In genomic region chr9:129142536-129142935, GRCh38 we compare ENCODE assay signal across 8 cellular contexts. TPM values are rescaled to one million over a fixed set of nuclear protein-coding genes. Genes with fewer than 3 reads are reported as not detected.
DNase-seq lines count a peak whose midpoint lies in the region; ATAC-seq and TF ChIP-seq lines count a peak whose summit lies in the region.

No MANE protein-coding gene starts in this region.

- peak overlapping the region; percentile 95 for H3K4me2 ChIP-seq in SK-N-SH

- H3K27ac ChIP-seq in SK-N-SH (ENCODE audit: low read depth in 2 of 2, low read length in 1 of 2) (peak overlapping the region; percentile 17 to 100; a peak in 3 of 4 replicates), brain microvascular endothelial cell (peak overlapping the region; percentile 100), lower lobe of right lung (peak overlapping the region; percentile 100), temporal lobe (ENCODE audit: low read depth, low read length) (peak overlapping the region; percentile 100)

- WGBS in SK-N-SH (ENCODE audit: low lambda C conversion rate): 95% methylated on average over 4 of the region's 7 CpGs

- H3K9me2 ChIP-seq in SK-N-SH: no peaks in the 10 kb centered on the region

- ATAC-seq in SK-N-SH treated with all-trans-retinoic acid at 6 μM for 48 hours: no peak
- ATAC-seq in lower lobe of right lung: no peak
- ATAC-seq in HG03520 (IDR thresholded peaks at IDR 0.05; ENCODE audit: unreplicated experiment): no peak

- no peak overlapping the region for H2AFZ ChIP-seq in SK-N-SH (ENCODE audit: low read depth)

- no peaks in the 10 kb centered on the region for H3K27me3 ChIP-seq in SK-N-SH (ENCODE audit: insufficient read depth)
- H3K27me3 ChIP-seq in brain microvascular endothelial cell (replicated peaks): no peaks in the 10 kb centered on the region
- H3K27me3 ChIP-seq in lower lobe of right lung (ENCODE audit: low read depth): no peaks in the 10 kb centered on the region

- POLR2A ChIA-PET in SK-N-SH (lab: Yijun Ruan, JAX): interaction anchor here (0.5 to 1.5 kb wide), 4 partner anchors 11 to 483 kb away, joined by 3 to 6 read pairs (median 4); partner anchors contain the start of gene NTMT1

- no peak for DNase-seq in SK-N-SH
- DNase-seq in brain microvascular endothelial cell: no peak
- no peak for DNase-seq in lower lobe of right lung
- no peak for DNase-seq in activated effector memory CD4-positive, alpha-beta T cell treated with anti-CD3 and anti-CD28 coated beads, Interleukin-2, amount 50 U/mL, for 16 hours
- DNase-seq in NOMO-1 treated with DMSO at 0.1 percent for 48 hours (lab: John Stamatoyannopoulos, UW; ENCODE audit: unreplicated experiment): no peak

- peak overlapping the region; percentile 99; the same call in 1 of the 2 replicates for H3K9ac ChIP-seq in SK-N-SH

- CTCF ChIA-PET in SK-N-SH (lab: Yijun Ruan, JAX): interaction anchor here (0.5 to 10.9 kb wide), 34 partner anchors 10 to 924 kb away, joined by 3 to 235 read pairs (median 4); partner anchors contain the start of genes C9orf50 and NTMT1

- peak overlapping the region in 1 of 2 experiments; percentile 18; a peak in 1 of 4 replicates for H3K4me3 ChIP-seq in SK-N-SH (ENCODE audit: low read depth in 2 of 2, low read length in 1 of 2)
- H3K4me3 ChIP-seq in brain microvascular endothelial cell (ENCODE audit: low read depth, low read length): no peak overlapping the region
- peak overlapping the region; percentile 15 for H3K4me3 ChIP-seq in lower lobe of right lung

- H3K79me2 ChIP-seq in SK-N-SH (ENCODE audit: insufficient read depth): peaks cover 64% of the 10 kb centered on the region

- no peaks in the 10 kb centered on the region for H4K20me1 ChIP-seq in SK-N-SH (ENCODE audit: insufficient read depth)

- H3K4me1 ChIP-seq in SK-N-SH (ENCODE audit: control insufficient read depth in 1 of 2, insufficient read depth in 2 of 2, low read depth in 1 of 2, low read length in 1 of 2) (peaks cover 56 to 72% of the 10 kb centered on the region in 2 experiments; a peak in 3 of 4 replicates), lower lobe of right lung (peaks cover 96% of the 10 kb centered on the region)

- peaks cover 34% of the 10 kb centered on the region for H3F3A ChIP-seq in SK-N-SH (replicated peaks; ENCODE audit: insufficient read depth)

- in situ Hi-C loops in brain microvascular endothelial cell (cut with HindIII; ENCODE audit: low pct_ligation_motif_present, low sequenced_read_pairs): no loop called here

- no peak for TF ChIP-seq RAD21 in SK-N-SH (IDR thresholded peaks at IDR 0.05; ENCODE audit: low read length)

- H3K36me3 ChIP-seq in SK-N-SH (replicated peaks in 1 of 2; ENCODE audit: control insufficient read depth in 1 of 2, insufficient read depth in 2 of 2, low read length in 1 of 2) (peaks cover 19 to 26% of the 10 kb centered on the region in 2 experiments), brain microvascular endothelial cell (replicated peaks) (peaks cover 15% of the 10 kb centered on the region), lower lobe of right lung (peaks cover 35% of the 10 kb centered on the region)

- TF ChIP-seq EP300 in SK-N-SH (IDR thresholded peaks at IDR 0.05; ENCODE audit: borderline replicate concordance in 1 of 2, low read depth in 1 of 2, low read length in 1 of 2): no peak

- intact Hi-C loops in lower lobe of right lung (cut with DNase I): no loop called here

- H3K9me3 ChIP-seq in SK-N-SH (no peaks in the 10 kb centered on the region), lower lobe of right lung (no peaks in the 10 kb centered on the region)

- TF ChIP-seq CTCF in SK-N-SH (IDR thresholded peaks at IDR 0.05) (no peak), brain microvascular endothelial cell (IDR thresholded peaks at IDR 0.05; ENCODE audit: low read depth, low read length, missing control alignments) (no peak), lower lobe of right lung (IDR thresholded peaks at IDR 0.05) (no peak)

TF ChIP-seq in SK-N-SH, 30 proteins besides CTCF, POLR2A, EP300 and RAD21 (continues in another document):
- TF ChIP-seq SIN3A (IDR thresholded peaks at IDR 0.05; ENCODE audit: borderline replicate concordance, low read depth, low read length) (no peak), USF1 (IDR thresholded peaks at IDR 0.05; ENCODE audit: borderline replicate concordance, low read depth) (no peak), TEAD4 (IDR thresholded peaks at IDR 0.05; ENCODE audit: borderline replicate concordance, insufficient read depth) (no peak)
- TF ChIP-seq, protein P1, sequence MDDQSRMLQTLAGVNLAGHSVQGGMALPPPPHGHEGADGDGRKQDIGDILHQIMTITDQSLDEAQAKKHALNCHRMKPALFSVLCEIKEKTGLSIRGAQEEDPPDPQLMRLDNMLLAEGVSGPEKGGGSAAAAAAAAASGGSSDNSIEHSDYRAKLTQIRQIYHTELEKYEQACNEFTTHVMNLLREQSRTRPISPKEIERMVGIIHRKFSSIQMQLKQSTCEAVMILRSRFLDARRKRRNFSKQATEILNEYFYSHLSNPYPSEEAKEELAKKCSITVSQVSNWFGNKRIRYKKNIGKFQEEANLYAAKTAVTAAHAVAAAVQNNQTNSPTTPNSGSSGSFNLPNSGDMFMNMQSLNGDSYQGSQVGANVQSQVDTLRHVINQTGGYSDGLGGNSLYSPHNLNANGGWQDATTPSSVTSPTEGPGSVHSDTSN (IDR thresholded peaks at IDR 0.05): no peak

TF ChIP-seq in SK-N-SH treated with all-trans-retinoic acid at 6 μM for 48 hours, 23 proteins besides CTCF, POLR2A, EP300 and RAD21 (continues in another document):
- TF ChIP-seq TCF4 (CRISPR knock-in tag; IDR thresholded peaks at IDR 0.05; ENCODE audit: borderline replicate concordance) (no peak), ZC3H10 (CRISPR knock-in tag; IDR thresholded peaks at IDR 0.05) (no peak), CSDC2 (CRISPR knock-in tag; IDR thresholded peaks at IDR 0.05) (no peak), TOX (CRISPR knock-in tag; IDR thresholded peaks at IDR 0.05; ENCODE audit: borderline replicate concordance) (no peak), ZNF8 (CRISPR knock-in tag; IDR thresholded peaks at IDR 0.05) (no peak), ISL1 (CRISPR knock-in tag; IDR thresholded peaks at IDR 0.05) (no peak), ZNF70 (CRISPR knock-in tag; IDR thresholded peaks at IDR 0.05) (no peak), RARB (CRISPR knock-in tag; IDR thresholded peaks at IDR 0.05) (no peak), BACH2 (CRISPR knock-in tag; IDR thresholded peaks at IDR 0.05; ENCODE audit: borderline replicate concordance) (no peak), ARNTL (CRISPR knock-in tag; IDR thresholded peaks at IDR 0.05; ENCODE audit: borderline replicate concordance, low read depth) (no peak), SNAI2 (CRISPR knock-in tag; IDR thresholded peaks at IDR 0.05) (no peak), ZFP30 (CRISPR knock-in tag; IDR thresholded peaks at IDR 0.05) (no peak)
- TF ChIP-seq, protein P2, sequence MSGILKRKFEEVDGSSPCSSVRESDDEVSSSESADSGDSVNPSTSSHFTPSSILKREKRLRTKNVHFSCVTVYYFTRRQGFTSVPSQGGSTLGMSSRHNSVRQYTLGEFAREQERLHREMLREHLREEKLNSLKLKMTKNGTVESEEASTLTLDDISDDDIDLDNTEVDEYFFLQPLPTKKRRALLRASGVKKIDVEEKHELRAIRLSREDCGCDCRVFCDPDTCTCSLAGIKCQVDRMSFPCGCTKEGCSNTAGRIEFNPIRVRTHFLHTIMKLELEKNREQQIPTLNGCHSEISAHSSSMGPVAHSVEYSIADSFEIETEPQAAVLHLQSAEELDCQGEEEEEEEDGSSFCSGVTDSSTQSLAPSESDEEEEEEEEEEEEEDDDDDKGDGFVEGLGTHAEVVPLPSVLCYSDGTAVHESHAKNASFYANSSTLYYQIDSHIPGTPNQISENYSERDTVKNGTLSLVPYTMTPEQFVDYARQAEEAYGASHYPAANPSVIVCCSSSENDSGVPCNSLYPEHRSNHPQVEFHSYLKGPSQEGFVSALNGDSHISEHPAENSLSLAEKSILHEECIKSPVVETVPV (CRISPR knock-in tag; IDR thresholded peaks at IDR 0.05): no peak
- TF ChIP-seq, protein P3, sequence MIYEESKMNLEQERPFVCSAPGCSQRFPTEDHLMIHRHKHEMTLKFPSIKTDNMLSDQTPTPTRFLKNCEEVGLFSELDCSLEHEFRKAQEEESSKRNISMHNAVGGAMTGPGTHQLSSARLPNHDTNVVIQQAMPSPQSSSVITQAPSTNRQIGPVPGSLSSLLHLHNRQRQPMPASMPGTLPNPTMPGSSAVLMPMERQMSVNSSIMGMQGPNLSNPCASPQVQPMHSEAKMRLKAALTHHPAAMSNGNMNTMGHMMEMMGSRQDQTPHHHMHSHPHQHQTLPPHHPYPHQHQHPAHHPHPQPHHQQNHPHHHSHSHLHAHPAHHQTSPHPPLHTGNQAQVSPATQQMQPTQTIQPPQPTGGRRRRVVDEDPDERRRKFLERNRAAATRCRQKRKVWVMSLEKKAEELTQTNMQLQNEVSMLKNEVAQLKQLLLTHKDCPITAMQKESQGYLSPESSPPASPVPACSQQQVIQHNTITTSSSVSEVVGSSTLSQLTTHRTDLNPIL (CRISPR knock-in tag; IDR thresholded peaks at IDR 0.05; ENCODE audit: low read depth): no peak

RNA-seq across cellular contexts. Expression of gene PTPA, which starts 31.3 kb away (rescaled TPM):
- 130 and 149 TPM in 2 replicates for polyA plus RNA-seq in SK-N-SH (2012; rRNA removed)
- polyA plus RNA-seq in SK-N-SH (2012; cell fraction: cytosol; rRNA removed): 92.2 and 118 TPM in 2 replicates
- polyA plus RNA-seq in SK-N-SH (2012; cell fraction: nucleus; rRNA removed): 127 and 164 TPM in 2 replicates
- total RNA-seq in lower lobe of right lung (100 TPM), temporal lobe (51.4 TPM)

RNA-seq across cellular contexts. Expression of gene CRAT, which starts 31.9 kb away (rescaled TPM):
- polyA plus RNA-seq in SK-N-SH (2012; rRNA removed): 29.7 and 44.5 TPM in 2 replicates
- polyA plus RNA-seq in SK-N-SH (2012; cell fraction: cytosol; rRNA removed): 20.8 and 32.9 TPM in 2 replicates
- 59.3 and 67.2 TPM in 2 replicates for polyA plus RNA-seq in SK-N-SH (2012; cell fraction: nucleus; rRNA removed)
- total RNA-seq in lower lobe of right lung: 23.2 TPM
- total RNA-seq in temporal lobe: 15.7 TPM

RNA-seq across cellular contexts. Expression of gene IER5L, which starts 35.5 kb away (rescaled TPM):
- 8.9 and 16.2 TPM in 2 replicates for polyA plus RNA-seq in SK-N-SH (2012; rRNA removed)
- 6.6 and 9.6 TPM in 2 replicates for polyA plus RNA-seq in SK-N-SH (2012; cell fraction: cytosol; rRNA removed)
- polyA plus RNA-seq in SK-N-SH (2012; cell fraction: nucleus; rRNA removed): 22.0 and 25.7 TPM in 2 replicates
- 8.7 TPM for total RNA-seq in lower lobe of right lung
- total RNA-seq in temporal lobe: 20.2 TPM
